ENCODE assay signal across 8 cellular contexts in genomic region chr7:129779602-129780256, GRCh38.
A peak's percentile ranks its signal among the peaks of the same experiment; 100 is the strongest.
DNase-seq lines count a peak whose midpoint lies in the region; ATAC-seq and TF ChIP-seq lines count a peak whose summit lies in the region.

No MANE protein-coding gene starts in this region.

- peaks cover 10% of the 10 kb centered on the region; the same call in 1 of the 2 replicates for H3F3A ChIP-seq in PC-9 (ENCODE audit: insufficient read depth, low read depth)

- TF ChIP-seq CTCF in PC-9 (conservative IDR thresholded peaks at IDR 0.05), result no peak
- TF ChIP-seq CTCF in dorsolateral prefrontal cortex (IDR thresholded peaks at IDR 0.05 in 54 of 56, conservative IDR thresholded peaks at IDR 0.05 in 2 of 56; ENCODE audit: low read depth in 1 of 56, partially characterized antibody in 56 of 56), result no peak

- intact Hi-C loops in PC-9 (cut with micrococcal nuclease; ENCODE audit: unreplicated experiment) (loop anchor here (1.0 to 5.0 kb wide), 3 partner anchors 46 to 231 kb away; no protein-coding TSS in a partner anchor), dorsolateral prefrontal cortex (cut with DNase I) (no loop called here)

- peaks cover 19 to 21% of the 10 kb centered on the region in 2 donors for H3K4me1 Mint-ChIP-seq in natural killer cell treated with Interleukin-12 subunit alpha and Interleukin-12 subunit beta and Interleukin-15 and Interleukin-18, amount 100 ng/mL, for 72 hours (ENCODE audit: low read depth in 2 of 2)

- no peaks in the 10 kb centered on the region for H3K9me2 ChIP-seq in PC-9 (ENCODE audit: insufficient read depth)

- H3K4me3 ChIP-seq in PC-9 (peak overlapping the region; percentile 85), dorsolateral prefrontal cortex (peak overlapping the region in 53 of 59 donors; percentile 7 to 60 (median 33))

- no peaks in the 10 kb centered on the region for H3K9me3 Mint-ChIP-seq in natural killer cell treated with Interleukin-12 subunit alpha and Interleukin-12 subunit beta and Interleukin-15 and Interleukin-18, amount 100 ng/mL, for 72 hours

- H3K36me3 ChIP-seq in PC-9 (ENCODE audit: low read depth), result no peaks in the 10 kb centered on the region

- H3K27me3 Mint-ChIP-seq in natural killer cell treated with Interleukin-12 subunit alpha and Interleukin-12 subunit beta and Interleukin-15 and Interleukin-18, amount 100 ng/mL, for 72 hours, result peaks cover 24 to 35% of the 10 kb centered on the region in 2 donors

- DNase-seq in NCI-H1417 (lab: John Stamatoyannopoulos, UW) (peak; percentile 91 to 97 (median 92)), NCI-H1417 treated with DMSO at 0.1 percent for 48 hours (lab: John Stamatoyannopoulos, UW) (no peak), PC-9 (peak in 1 of 2 experiments; percentile 71), dorsolateral prefrontal cortex (no peak)
- DNase-seq in natural killer cell treated with Interleukin-12 subunit alpha and Interleukin-12 subunit beta and Interleukin-15 and Interleukin-18, amount 100 ng/mL, for 72 hours (ENCODE audit: low spot score), result no peak

- CTCF ChIA-PET in PC-9 (lab: Charles Lee), result no interaction called here

- H3K9me3 ChIP-seq in PC-9 (ENCODE audit: insufficient read depth, low read depth), result no peaks in the 10 kb centered on the region

- H3K4me2 ChIP-seq in PC-9, result peak overlapping the region; percentile 79

- H3K79me2 ChIP-seq in PC-9 (ENCODE audit: low read depth), result peaks cover 20% of the 10 kb centered on the region

- H4K20me1 ChIP-seq in PC-9 (ENCODE audit: insufficient read depth), result peaks cover 15% of the 10 kb centered on the region

- no peaks in the 10 kb centered on the region for H3K36me3 Mint-ChIP-seq in natural killer cell treated with Interleukin-12 subunit alpha and Interleukin-12 subunit beta and Interleukin-15 and Interleukin-18, amount 100 ng/mL, for 72 hours

- peaks cover 17% of the 10 kb centered on the region for H3K4me1 ChIP-seq in PC-9 (replicated peaks; ENCODE audit: insufficient read depth)

- H2AFZ ChIP-seq in PC-9, result peak overlapping the region; percentile 88

- peak; percentile 25 for ATAC-seq in HG02884 (IDR thresholded peaks at IDR 0.05; ENCODE audit: unreplicated experiment)
- ATAC-seq in natural killer cell treated with Interleukin-12 subunit alpha and Interleukin-12 subunit beta and Interleukin-15 and Interleukin-18, amount 100 ng/mL, for 72 hours, result peak; percentile 29 to 37
- ATAC-seq in GM18517 (IDR thresholded peaks at IDR 0.05; ENCODE audit: unreplicated experiment), result no peak
- ATAC-seq in HG03097 (IDR thresholded peaks at IDR 0.05; ENCODE audit: low FRiP score, unreplicated experiment), result no peak

- H3K27ac ChIP-seq in PC-9, result peak overlapping the region; percentile 61
- H3K27ac ChIP-seq in dorsolateral prefrontal cortex, result no peak overlapping the region

- H3K27ac Mint-ChIP-seq in natural killer cell treated with Interleukin-12 subunit alpha and Interleukin-12 subunit beta and Interleukin-15 and Interleukin-18, amount 100 ng/mL, for 72 hours, result no peak overlapping the region

- BruUV-seq in PC-9 (replicated peaks; lab: Mats Ljungman, UMichigan), result no TSS peak

- H3K27me3 ChIP-seq in PC-9 (ENCODE audit: insufficient read depth, low read depth), result no peaks in the 10 kb centered on the region
- H3K27me3 ChIP-seq in dorsolateral prefrontal cortex, result peaks cover 10 to 87% (median 76%) of the 10 kb centered on the region in 45 donors

- no peak overlapping the region for H3K4me3 Mint-ChIP-seq in natural killer cell treated with Interleukin-12 subunit alpha and Interleukin-12 subunit beta and Interleukin-15 and Interleukin-18, amount 100 ng/mL, for 72 hours

- POLR2A ChIA-PET in PC-9 (lab: Charles Lee; ENCODE audit: unreplicated experiment), result interaction anchor here (0.6 to 1.1 kb wide), 5 partner anchors 15 to 1552 kb away, joined by 3 to 18 read pairs (median 14); no protein-coding TSS in a partner anchor

Comparison
In these comparisons a context has a peak if more than half of its experiments do, and no peak if none do; other contexts are left out.
1. DNase-seq: peak in NCI-H1417 (3 of 3); none in NCI-H1417 treated with DMSO at 0.1 percent for 48 hours (single experiment), dorsolateral prefrontal cortex (0 of 10) and natural killer cell treated with Interleukin-12 subunit alpha and Interleukin-12 subunit beta and Interleukin-15 and Interleukin-18, amount 100 ng/mL, for 72 hours (single experiment).
2. ATAC-seq: peak in HG02884 (single experiment) and natural killer cell treated with Interleukin-12 subunit alpha and Interleukin-12 subunit beta and Interleukin-15 and Interleukin-18, amount 100 ng/mL, for 72 hours (2 of 2); none in GM18517 (single experiment) and HG03097 (single experiment).